26 cellular contexts compared by ENCODE assay signal in the genomic region with DNA sequence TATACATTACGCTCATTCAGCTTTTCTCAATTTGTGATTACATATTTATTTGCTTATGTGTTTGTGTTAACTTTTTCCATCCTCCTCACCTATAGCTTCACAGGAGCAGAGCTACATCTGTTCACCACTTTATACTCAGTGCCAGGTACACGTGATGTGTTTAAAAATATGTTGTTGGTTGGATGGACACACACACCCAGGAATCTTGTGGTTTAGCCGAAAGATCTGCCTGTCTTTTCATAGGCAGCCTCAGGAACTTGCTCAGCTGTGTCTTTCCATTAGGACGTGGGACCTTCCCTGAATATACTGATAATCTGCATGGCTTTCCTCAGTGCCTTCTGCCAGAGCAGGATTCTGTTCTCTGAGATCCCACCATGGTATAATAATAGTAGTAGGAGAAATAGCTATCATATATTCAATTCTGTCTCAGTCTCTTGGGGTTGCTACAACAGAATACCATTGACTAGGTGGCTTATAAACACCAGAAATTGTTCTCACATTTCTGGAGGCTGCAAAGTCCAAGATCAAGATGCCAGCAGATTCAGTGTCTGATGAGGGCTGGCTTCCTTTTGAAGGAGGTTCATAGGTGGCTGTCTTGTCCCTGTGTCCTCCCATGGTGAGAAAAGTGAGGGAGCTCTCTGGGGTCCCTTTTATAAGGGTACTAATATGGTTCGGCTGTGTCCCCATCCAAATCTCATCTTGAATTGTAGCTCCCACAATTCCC. TPM values are rescaled to one million over a fixed set of nuclear protein-coding genes. Genes with fewer than 3 reads are reported as not detected.
DNase-seq lines count a peak whose midpoint lies in the region; ATAC-seq, FAIRE-seq and TF ChIP-seq lines count a peak whose summit lies in the region.
"Had no signal": no experiment of that assay in that cellular context is flagged by ENCODE, and none has a peak within 500 bp of the region (broad histone marks: within the 10 kb centered on the region; RNA-seq: fewer than 3 reads in every experiment).

No MANE protein-coding gene starts in this region.

- no peak overlapping the region for H3K9ac ChIP-seq in HepG2 (ENCODE audit: insufficient read depth, low read depth, low read length)
- H3K9ac ChIP-seq in keratinocyte (ENCODE audit: control insufficient read depth, extremely low read depth, insufficient read depth, low read length): no peak overlapping the region
- H3K9ac ChIP-seq: BLaER1 had no signal

- BruUV-seq in HepG2 (replicated peaks; lab: Mats Ljungman, UMichigan): no TSS peak

- H3K27me3 ChIP-seq in HepG2 (ENCODE audit: control insufficient read depth in 1 of 2, insufficient read depth in 2 of 2, low read length in 2 of 2) (no peaks in the 10 kb centered on the region), right lobe of liver (no peaks in the 10 kb centered on the region), keratinocyte (ENCODE audit: control insufficient read depth, extremely low read depth, insufficient read depth, low read length) (no peaks in the 10 kb centered on the region)
- H3K27me3 ChIP-seq: BLaER1, MG63 had no signal

- H3K9me3 Mint-ChIP-seq in osteocyte (ENCODE audit: unreplicated experiment): no peaks in the 10 kb centered on the region

- no peaks in the 10 kb centered on the region for H3K36me3 ChIP-seq in HepG2 (replicated peaks in 1 of 2; ENCODE audit: control insufficient read depth in 1 of 2, insufficient read depth in 2 of 2, low read length in 2 of 2)
- no peaks in the 10 kb centered on the region for H3K36me3 ChIP-seq in right lobe of liver
- H3K36me3 ChIP-seq in keratinocyte (ENCODE audit: control insufficient read depth in 2 of 2, extremely low read depth in 1 of 2, insufficient read depth in 2 of 2, low read length in 2 of 2): no peaks in the 10 kb centered on the region
- H3K36me3 ChIP-seq: BLaER1, MG63 had no signal

- WGBS in HepG2 (ENCODE audit: low lambda C conversion rate): 23% methylated on average over 5 of the region's 5 CpGs
- 62% methylated on average over 5 of the region's 5 CpGs for WGBS in right lobe of liver (ENCODE audit: insufficient coverage, low coverage, low lambda C conversion rate, missing lambda C conversion rate)
- 87 to 89% methylated on average over 5 of the region's 5 CpGs for WGBS in lower leg skin, 2 donors

- H3K36me3 Mint-ChIP-seq in osteocyte (ENCODE audit: unreplicated experiment): peaks cover 2% of the 10 kb centered on the region
- H3K36me3 Mint-ChIP-seq: CD4-positive, CD25-positive, alpha-beta regulatory T cell had no signal

- TF ChIP-seq RAD21 in HepG2 (CRISPR knock-in tag; IDR thresholded peaks at IDR 0.05): no peak

- no peaks in the 10 kb centered on the region for H3K9me1 ChIP-seq in keratinocyte (ENCODE audit: control insufficient read depth, extremely low read depth, insufficient read depth, low read length)

- FAIRE-seq in HepG2 (lab: Jason Lieb, UNC) (no peak), keratinocyte (lab: Jason Lieb, UNC) (peak; percentile 44)
- FAIRE-seq: D721Med, GM19239, H1, K562 had no signal

- intact Hi-C loops in HepG2 (cut with micrococcal nuclease; ENCODE audit: unreplicated experiment) (no loop called here), right lobe of liver (cut with DNase I) (no loop called here), lower leg skin (cut with DNase I; ENCODE audit: low total_unique reads) (no loop called here)

- H3K79me2 ChIP-seq in HepG2 (ENCODE audit: insufficient read depth, low read length) (no peaks in the 10 kb centered on the region), keratinocyte (ENCODE audit: control insufficient read depth, insufficient read depth, low read length) (no peaks in the 10 kb centered on the region)

- DNase-seq in HepG2 (ENCODE audit: low spot score) (no peak), right lobe of liver (no peak), keratinocyte (ENCODE audit: low read depth, low spot score) (no peak), osteocyte (ENCODE audit: extremely low spot score, unreplicated experiment) (peak; percentile 6), lower leg skin (ENCODE audit: low spot score in 2 of 2) (no peak), SKM-1 (lab: John Stamatoyannopoulos, UW; ENCODE audit: unreplicated experiment) (no peak)
- no peak for DNase-seq in activated effector memory CD4-positive, alpha-beta T cell treated with Interleukin-2 at 50 U/mL for 16 hours
- DNase-seq: CD4-positive, CD25-positive, alpha-beta regulatory T cell; Kasumi-1; MG63; NCI-H2029; NCI-H446; NCI-H524 treated with DMSO at 0.1 percent for 48 hours; NK-92 treated with Interleukin-12 subunit alpha and Interleukin-12 subunit beta, amount 100 ng/mL, for 24 hours; PC-9; Right ventricle myocardium superior; RPMI8226 had no signal

- no peak for TF ChIP-seq EP300 in HepG2 (IDR thresholded peaks at IDR 0.05; ENCODE audit: low read depth in 2 of 2, low read length in 2 of 2)
- no peak for TF ChIP-seq EP300 in HepG2 (CRISPR knock-in tag; IDR thresholded peaks at IDR 0.05; ENCODE audit: borderline replicate concordance)

- H3K4me1 ChIP-seq in HepG2 (ENCODE audit: insufficient read depth, low read length): no peaks in the 10 kb centered on the region
- H3K4me1 ChIP-seq in right lobe of liver: no peaks in the 10 kb centered on the region
- H3K4me1 ChIP-seq in keratinocyte (ENCODE audit: control insufficient read depth, extremely low read depth, insufficient read depth, low read length): peaks cover 8% of the 10 kb centered on the region
- H3K4me1 ChIP-seq: BLaER1 had no signal

- H2AFZ ChIP-seq in HepG2 (ENCODE audit: low read length) (no peak overlapping the region), keratinocyte (ENCODE audit: control insufficient read depth, low read length) (no peak overlapping the region)
- H2AFZ ChIP-seq: PC-9 had no signal

- H3K9me3 ChIP-seq in HepG2 (ENCODE audit: low read length) (no peaks in the 10 kb centered on the region), right lobe of liver (no peaks in the 10 kb centered on the region), keratinocyte (ENCODE audit: control insufficient read depth, low read depth, low read length) (no peaks in the 10 kb centered on the region)
- H3K9me3 ChIP-seq: BLaER1, MG63 had no signal

- no peak overlapping the region for H3K27ac Mint-ChIP-seq in osteocyte (ENCODE audit: unreplicated experiment)
- H3K27ac Mint-ChIP-seq: CD4-positive, CD25-positive, alpha-beta regulatory T cell had no signal

- H3K27me3 Mint-ChIP-seq in osteocyte (ENCODE audit: unreplicated experiment): no peaks in the 10 kb centered on the region

- CTCF ChIA-PET in HepG2 (lab: Yijun Ruan, JAX; ENCODE audit: low intra/inter-chr PET ratio, low total read pairs): no interaction called here

- no peak for ATAC-seq in HepG2
- ATAC-seq in right lobe of liver: no peak
- ATAC-seq in HG03280 (IDR thresholded peaks at IDR 0.05; ENCODE audit: unreplicated experiment): no peak
- ATAC-seq: HCT116, K562 had no signal

- TF ChIP-seq CTCF in HepG2 (CRISPR knock-in tag; IDR thresholded peaks at IDR 0.05) (no peak), right lobe of liver (IDR thresholded peaks at IDR 0.05) (no peak), keratinocyte (optimal IDR thresholded peaks at IDR 0.05 in 1 of 3, IDR thresholded peaks at IDR 0.05 in 1 of 3, conservative IDR thresholded peaks at IDR 0.05 in 1 of 3; ENCODE audit: extremely low read depth in 1 of 3, insufficient read depth in 2 of 3, low read length in 3 of 3) (no peak), osteocyte (IDR thresholded peaks at IDR 0.05) (no peak), lower leg skin (IDR thresholded peaks at IDR 0.05) (no peak)

- POLR2A ChIA-PET in HepG2 (lab: Yijun Ruan, JAX): no interaction called here

- H3K4me3 ChIP-seq in HepG2 (replicated peaks in 1 of 3; ENCODE audit: insufficient read depth in 1 of 3, low read depth in 2 of 3, low read length in 3 of 3): no peak overlapping the region
- H3K4me3 ChIP-seq in right lobe of liver: no peak overlapping the region
- H3K4me3 ChIP-seq in keratinocyte (ENCODE audit: control insufficient read depth in 2 of 3, extremely low read depth in 1 of 3, insufficient read depth in 2 of 3, low read depth in 1 of 3, low read length in 3 of 3): no peak overlapping the region
- no peak overlapping the region for H3K4me3 ChIP-seq in lower leg skin (ENCODE audit: low read depth, poor library complexity, severe bottlenecking)
- H3K4me3 ChIP-seq: BLaER1, K562, MG63, PC-9 had no signal

- H4K20me1 ChIP-seq in HepG2 (ENCODE audit: insufficient read depth, low read length) (no peaks in the 10 kb centered on the region), keratinocyte (ENCODE audit: control insufficient read depth, extremely low read depth, insufficient read depth, low read length) (no peaks in the 10 kb centered on the region)
- H4K20me1 ChIP-seq: BLaER1 had no signal

- in situ Hi-C loops in HepG2 (cut with HindIII; ENCODE audit: extremely low pct_ligation_motif_present, low pct_unique_long_range_greater_than_20kb): no loop called here

- H3K4me3 Mint-ChIP-seq in osteocyte (ENCODE audit: unreplicated experiment): no peak overlapping the region
- H3K4me3 Mint-ChIP-seq: CD4-positive, CD25-positive, alpha-beta regulatory T cell had no signal

- H3K4me1 Mint-ChIP-seq in osteocyte (ENCODE audit: unreplicated experiment): peaks cover 8% of the 10 kb centered on the region
- H3K4me1 Mint-ChIP-seq: CD4-positive, CD25-positive, alpha-beta regulatory T cell had no signal

- H3K27ac ChIP-seq in HepG2 (ENCODE audit: extremely low read length, insufficient read depth, low read length) (no peak overlapping the region), right lobe of liver (no peak overlapping the region), keratinocyte (ENCODE audit: control insufficient read depth, insufficient read depth, low read length) (no peak overlapping the region)
- H3K27ac ChIP-seq: BLaER1, PC-9 had no signal

- dilution Hi-C loops in keratinocyte (cut with MboI; ENCODE audit: extremely low pct_ligation_motif_present, low sequenced_read_pairs): no loop called here

- H3K4me2 ChIP-seq in HepG2 (ENCODE audit: low read depth, low read length) (no peak overlapping the region), keratinocyte (ENCODE audit: control insufficient read depth, extremely low read depth, insufficient read depth, low read depth, low read length) (no peak overlapping the region)
- H3K4me2 ChIP-seq: BLaER1, PC-9 had no signal

- TF ChIP-seq POLR2A in HepG2 (IDR thresholded peaks at IDR 0.05; ENCODE audit: insufficient read depth in 1 of 2, low read depth in 2 of 2, low read length in 2 of 2) (no peak), right lobe of liver (IDR thresholded peaks at IDR 0.05) (no peak), lower leg skin (IDR thresholded peaks at IDR 0.05) (no peak)

RNA-seq across cellular contexts. Expression of a gene that starts 50.0 kb away (rescaled TPM):
- total RNA-seq in HepG2 (2016; rRNA removed; fragmentation: Illumina TruSeq; extraction: Trizol) (not detected in 2 replicates), right lobe of liver (1 to 10 TPM; 1.5 to 7.9 (median 3.6) TPM), osteocyte (3.4 and 4.5 TPM in 2 replicates), lower leg skin (10 to 100 TPM; 48.3 to 73.6 (median 62.7) TPM)
- total RNA-seq in HepG2 (2016; cell fraction: cytosol; rRNA removed; fragmentation: Illumina TruSeq; extraction: Trizol; ENCODE audit: low read depth): not detected in 2 replicates
- total RNA-seq in HepG2 (2016; cell fraction: insoluble cytoplasmic fraction; rRNA removed; fragmentation: Illumina TruSeq; extraction: Trizol): not detected in 2 replicates
- not detected in 2 replicates for total RNA-seq in HepG2 (2016; cell fraction: membrane; rRNA removed; fragmentation: Illumina TruSeq; extraction: Trizol)
- total RNA-seq in HepG2 (2016; cell fraction: nucleus; rRNA removed; fragmentation: Illumina TruSeq; extraction: Trizol): not detected in 2 replicates
- polyA plus RNA-seq in HepG2 (2011; rRNA removed) (0.04 TPM in 1 of 2 replicates, not detected in the other), keratinocyte (0.07 TPM in 1 of 3 replicates, not detected in the others)
- polyA plus RNA-seq in HepG2 (2011; cell fraction: cytosol; rRNA removed): 0.13 and 0.20 TPM in 2 replicates
- 0.14 and 0.37 TPM in 2 replicates for polyA plus RNA-seq in HepG2 (2011; cell fraction: nucleus; rRNA removed)
- 0.47 and 0.85 TPM in 2 replicates for polyA plus RNA-seq in HepG2 (2012)
- not detected in 2 replicates for polyA plus RNA-seq in HepG2 (2016; cell fraction: cytosol; fragmentation: Illumina TruSeq; extraction: Trizol; ENCODE audit: low read depth)
- not detected in 2 replicates for polyA plus RNA-seq in HepG2 (2016; cell fraction: insoluble cytoplasmic fraction; fragmentation: Illumina TruSeq; extraction: Trizol; ENCODE audit: low read depth)
- polyA plus RNA-seq in HepG2 (2016; cell fraction: membrane; fragmentation: Illumina TruSeq; extraction: Trizol; ENCODE audit: low read depth): not detected in 2 replicates
- not detected in 2 replicates for polyA plus RNA-seq in HepG2 (2016; cell fraction: nucleus; fragmentation: Illumina TruSeq; extraction: Trizol; ENCODE audit: insufficient read depth, low read depth)
- polyA minus RNA-seq in HepG2 (2011; rRNA and poly(A)+ RNA removed; ENCODE audit: low replicate concordance): not detected in 2 replicates
- polyA minus RNA-seq in HepG2 (2011; cell fraction: cytosol; rRNA and poly(A)+ RNA removed): 0.53 TPM in 1 of 2 replicates, not detected in the other
- not detected in 2 replicates for polyA minus RNA-seq in HepG2 (2011; cell fraction: nucleus; rRNA and poly(A)+ RNA removed)
- polyA plus RNA-seq in keratinocyte (2011; ENCODE audit: low read depth): 0.22 TPM
- polyA plus RNA-seq in keratinocyte (2011; cell fraction: cytosol; rRNA removed): 0.09 TPM in 1 of 2 replicates, not detected in the other
- polyA plus RNA-seq in keratinocyte (2011; cell fraction: nucleus; rRNA removed): 0.12 TPM in 1 of 2 replicates, not detected in the other
- polyA plus RNA-seq in keratinocyte (2012; ENCODE audit: low replicate concordance): 0.72 TPM in 1 of 2 replicates, not detected in the other
- polyA minus RNA-seq in keratinocyte: not detected in 3 replicates
- polyA minus RNA-seq in keratinocyte (2011; cell fraction: cytosol; rRNA and poly(A)+ RNA removed): not detected
- polyA minus RNA-seq in keratinocyte (2011; cell fraction: nucleus; rRNA and poly(A)+ RNA removed): not detected in 2 replicates
- total RNA-seq: CD4-positive, CD25-positive, alpha-beta regulatory T cell; HT1080; SK-MEL-5 had no signal
- polyA plus RNA-seq: CD4-positive, CD25-positive, alpha-beta regulatory T cell had no signal
